In genomic region chr10:21406595-21407218, GRCh38 we compare ENCODE assay signal across 12 cellular contexts.
A peak's percentile ranks its signal among the peaks of the same experiment; 100 is the strongest.
DNase-seq lines count a peak whose midpoint lies in the region; ATAC-seq, FAIRE-seq and TF ChIP-seq lines count a peak whose summit lies in the region.
"Had no signal": no experiment of that assay in that cellular context is flagged by ENCODE, and none has a peak within 500 bp of the region (broad histone marks: within the 10 kb centered on the region; RNA-seq: fewer than 3 reads in every experiment).

No MANE protein-coding gene starts in this region.

- no peak overlapping the region for H3K27ac Mint-ChIP-seq in stimulated activated naive B cell treated with anti-CD40 and anti-IgM and Interleukin-4, amounts not matched to agents 10 μg/mL and 1 μg/mL and 100 μg/mL, for 72 hours

- TF ChIP-seq EP300 in GM12878 (IDR thresholded peaks at IDR 0.05; ENCODE audit: borderline replicate concordance in 1 of 2, control insufficient read depth in 1 of 2, low read depth in 2 of 2, low read length in 2 of 2): no peak

- no peaks in the 10 kb centered on the region for H3K9me3 ChIP-seq in GM12878 (replicated peaks; ENCODE audit: control insufficient read depth, insufficient read depth, low read length)

- peak overlapping the region; percentile 35; the same call in 1 of the 2 replicates for H3K4me2 ChIP-seq in GM12878 (ENCODE audit: control insufficient read depth, insufficient read depth)

- H4K20me1 ChIP-seq in GM12878 (ENCODE audit: control insufficient read depth, insufficient read depth): no peaks in the 10 kb centered on the region

- H3K27ac ChIP-seq in GM12878 (ENCODE audit: control insufficient read depth, insufficient read depth): no peak overlapping the region

- H3K4me3 ChIP-seq in GM12878: no peak overlapping the region

- no peak overlapping the region for H3K9ac ChIP-seq in GM12878 (ENCODE audit: control insufficient read depth, insufficient read depth, low read length)

- in situ Hi-C loops in GM12878 (cut with MboI): no loop called here

- H3K36me3 ChIP-seq in GM12878 (ENCODE audit: control insufficient read depth in 2 of 2, insufficient read depth in 2 of 2, low read length in 1 of 2): no peaks in the 10 kb centered on the region

- RAD21 ChIA-PET in GM12878 (lab: Charles Lee; ENCODE audit: unreplicated experiment): no interaction called here

- DNase-seq in activated T-cell treated with anti-CD3 and anti-CD28 coated beads, Interleukin-2, amount 50 U/mL, for 4 hours: no peak
- no peak for DNase-seq in activated T-cell treated with anti-CD3 and anti-CD28 coated beads, Interleukin-2, amount 50 U/mL, for 1 hour
- DNase-seq in NOMO-1 treated with dmso at 0.1 percent for 144 hours (lab: John Stamatoyannopoulos, UW; ENCODE audit: unreplicated experiment) (peak; percentile 23), GM12878 (ENCODE audit: low read depth, low spot score) (no peak), sciatic nerve (ENCODE audit: low spot score) (no peak)
- DNase-seq in stimulated activated naive CD4-positive, alpha-beta T cell treated with Interleukin-2 at 50 U/mL for 16 hours (lab: John Stamatoyannopoulos, UW): no peak
- no peak for DNase-seq in stimulated activated naive B cell treated with anti-CD40 and anti-IgM and Interleukin-4, amounts not matched to agents 10 μg/mL and 1 μg/mL and 100 μg/mL, for 72 hours
- DNase-seq: AML-193, cortex of kidney had no signal

- POLR2A ChIA-PET in GM12878 (lab: Charles Lee): no interaction called here

- no peaks in the 10 kb centered on the region for H3K4me1 ChIP-seq in GM12878 (ENCODE audit: control insufficient read depth, insufficient read depth, low read length)

- TF ChIP-seq POLR2A in GM12878 (IDR thresholded peaks at IDR 0.05; ENCODE audit: low read depth, low read length): no peak

- intact Hi-C loops in GM12878 (cut with micrococcal nuclease; ENCODE audit: unreplicated experiment) (no loop called here), sciatic nerve (cut with DNase I) (no loop called here)

- no peaks in the 10 kb centered on the region for H3K27me3 ChIP-seq in GM12878 (replicated peaks in 1 of 2; ENCODE audit: control insufficient read depth in 2 of 2, insufficient read depth in 2 of 2, low read length in 1 of 2)

- FAIRE-seq in GM12878 (lab: Jason Lieb, UNC): no peak
- FAIRE-seq: GM12891, H54 had no signal

- peak overlapping the region; percentile 49 for H2AFZ ChIP-seq in GM12878 (ENCODE audit: control insufficient read depth, low read depth, low read length)

- H3K36me3 Mint-ChIP-seq in activated T-cell treated with anti-CD3 and anti-CD28 coated beads, Interleukin-2, amount 50 U/mL, for 4 hours (ENCODE audit: insufficient read depth): no peaks in the 10 kb centered on the region
- no peaks in the 10 kb centered on the region for H3K36me3 Mint-ChIP-seq in stimulated activated naive B cell treated with anti-CD40 and anti-IgM and Interleukin-4, amounts not matched to agents 10 μg/mL and 1 μg/mL and 100 μg/mL, for 72 hours

- TF ChIP-seq RAD21 in GM12878 (IDR thresholded peaks at IDR 0.05; ENCODE audit: insufficient read depth, low read depth, low read length): no peak

- CTCF ChIA-PET in GM12878 (lab: Yijun Ruan, JAX): no interaction called here

- no peaks in the 10 kb centered on the region for H3K9me3 Mint-ChIP-seq in activated T-cell treated with anti-CD3 and anti-CD28 coated beads, Interleukin-2, amount 50 U/mL, for 4 hours
- H3K9me3 Mint-ChIP-seq in stimulated activated naive B cell treated with anti-CD40 and anti-IgM and Interleukin-4, amounts not matched to agents 10 μg/mL and 1 μg/mL and 100 μg/mL, for 72 hours: no peaks in the 10 kb centered on the region

- TF ChIP-seq CTCF in GM12878 (IDR thresholded peaks at IDR 0.05 in 2 of 3, conservative IDR thresholded peaks at IDR 0.05 in 1 of 3; ENCODE audit: control insufficient read depth in 2 of 3, extremely low read depth in 1 of 3, insufficient read depth in 1 of 3, low read depth in 3 of 3, low read length in 3 of 3): no peak

- ATAC-seq in activated T-cell treated with anti-CD3 and anti-CD28 coated beads, Interleukin-2, amount 50 U/mL, for 4 hours: peak; percentile 76 to 78
- ATAC-seq in GM12878 (peak; percentile 67), sciatic nerve (peak; percentile 24), HG03378 (IDR thresholded peaks at IDR 0.05; ENCODE audit: unreplicated experiment) (no peak)
- ATAC-seq in stimulated activated naive B cell treated with anti-CD40 and anti-IgM and Interleukin-4, amounts not matched to agents 10 μg/mL and 1 μg/mL and 100 μg/mL, for 72 hours (replicated peaks): no peak

- H3K4me3 Mint-ChIP-seq in activated T-cell treated with anti-CD3 and anti-CD28 coated beads, Interleukin-2, amount 50 U/mL, for 4 hours: peak overlapping the region; percentile 13
- no peak overlapping the region for H3K4me3 Mint-ChIP-seq in stimulated activated naive B cell treated with anti-CD40 and anti-IgM and Interleukin-4, amounts not matched to agents 10 μg/mL and 1 μg/mL and 100 μg/mL, for 72 hours

- SMC1A ChIA-PET in GM12878 (lab: Charles Lee; ENCODE audit: uncharacterized antibody, unreplicated experiment): interaction anchor here (0.6 kb wide), 1 partner anchor 16 kb away, joined by 4 read pairs; no protein-coding TSS in a partner anchor

- 12% methylated on average over 7 of the region's 7 CpGs for WGBS in GM12878 (ENCODE audit: insufficient coverage, insufficient replicate concordance, low lambda C conversion rate, missing lambda C conversion rate)

- H3K79me2 ChIP-seq in GM12878 (ENCODE audit: control insufficient read depth, insufficient read depth, low read length): no peaks in the 10 kb centered on the region

- H3K4me1 Mint-ChIP-seq in activated T-cell treated with anti-CD3 and anti-CD28 coated beads, Interleukin-2, amount 50 U/mL, for 4 hours (ENCODE audit: low read depth): peaks cover 20% of the 10 kb centered on the region
- H3K4me1 Mint-ChIP-seq in stimulated activated naive B cell treated with anti-CD40 and anti-IgM and Interleukin-4, amounts not matched to agents 10 μg/mL and 1 μg/mL and 100 μg/mL, for 72 hours: no peaks in the 10 kb centered on the region

- H3K27me3 Mint-ChIP-seq in activated T-cell treated with anti-CD3 and anti-CD28 coated beads, Interleukin-2, amount 50 U/mL, for 4 hours (ENCODE audit: low read depth): peaks cover 3% of the 10 kb centered on the region
- peaks cover 10 to 21% of the 10 kb centered on the region in 2 donors for H3K27me3 Mint-ChIP-seq in stimulated activated naive B cell treated with anti-CD40 and anti-IgM and Interleukin-4, amounts not matched to agents 10 μg/mL and 1 μg/mL and 100 μg/mL, for 72 hours

- no TSS peak for BruUV-seq in GM12878 (replicated peaks; lab: Mats Ljungman, UMichigan)

TF ChIP-seq in GM12878, 131 proteins besides CTCF, POLR2A, EP300 and RAD21 (continues in another document):
- TF ChIP-seq FOXK2 (IDR thresholded peaks at IDR 0.05) (no peak), POU2F2 (IDR thresholded peaks at IDR 0.05; ENCODE audit: borderline replicate concordance, low read depth, low read length) (no peak), HDAC6 (IDR thresholded peaks at IDR 0.05; ENCODE audit: unreplicated experiment) (no peak), RELB (IDR thresholded peaks at IDR 0.05; ENCODE audit: low read depth) (no peak), TBL1XR1 (IDR thresholded peaks at IDR 0.05; ENCODE audit: low read depth, low read length) (no peak), YY1 (IDR thresholded peaks at IDR 0.05; ENCODE audit: low read depth, low read length) (no peak), NBN (IDR thresholded peaks at IDR 0.05) (no peak), E4F1 (IDR thresholded peaks at IDR 0.05; ENCODE audit: borderline replicate concordance, partially characterized antibody) (no peak), EED (IDR thresholded peaks at IDR 0.05; ENCODE audit: low read depth) (no peak), ZNF622 (IDR thresholded peaks at IDR 0.05) (no peak), ATF2 (IDR thresholded peaks at IDR 0.05; ENCODE audit: low read length) (no peak)

Comparison
In these comparisons a context has a peak if more than half of its experiments do, and no peak if none do; other contexts are left out.
1. ATAC-seq: peak in activated T-cell treated with anti-CD3 and anti-CD28 coated beads, Interleukin-2, amount 50 U/mL, for 4 hours (2 of 2), GM12878 (single experiment) and sciatic nerve (single experiment); none in HG03378 (single experiment) and stimulated activated naive B cell treated with anti-CD40 and anti-IgM and Interleukin-4, amounts not matched to agents 10 μg/mL and 1 μg/mL and 100 μg/mL, for 72 hours (0 of 2).